Comparison of ENCODE assay signal across 18 cellular contexts in genomic region chr7:25075459-25075858, GRCh38. TPM values are rescaled to one million over a fixed set of nuclear protein-coding genes. Genes with fewer than 3 reads are reported as not detected.
DNase-seq lines count a peak whose midpoint lies in the region; ATAC-seq, FAIRE-seq and TF ChIP-seq lines count a peak whose summit lies in the region.
"Had no signal": no experiment of that assay in that cellular context is flagged by ENCODE, and none has a peak within 500 bp of the region (broad histone marks: within the 10 kb centered on the region; RNA-seq: fewer than 3 reads in every experiment).

No MANE protein-coding gene starts in this region.

- POLR2A ChIA-PET in activated CD4-positive, alpha-beta T cell treated with anti-CD3 and anti-CD28 coated beads, Interleukin-2, amount 10 ng/mL, durations not matched to agents 7 days and 5 days (lab: Charles Lee): no interaction called here

- no peak overlapping the region for H3K27ac Mint-ChIP-seq in activated CD4-positive, alpha-beta T cell treated with anti-CD3 and anti-CD28 coated beads, Interleukin-2, amount 10 ng/mL, durations not matched to agents 7 days and 5 days
- H3K27ac Mint-ChIP-seq in activated naive CD8-positive, alpha-beta T cell treated with anti-CD3 and anti-CD28 coated beads, Interleukin-2, amount 50 U/mL, for 24 hours: no peak overlapping the region
- H3K27ac Mint-ChIP-seq: stimulated activated naive CD8-positive, alpha-beta T cell treated with anti-CD3 and anti-CD28 coated beads, Interleukin-15, Interleukin-2, amounts not matched to agents 100 ng/mL and 50 ng/mL, for 24 hours had no signal

- no peaks in the 10 kb centered on the region for H3K27me3 ChIP-seq in pancreas
- H3K27me3 ChIP-seq: right atrium auricular region, upper lobe of left lung had no signal

- peaks cover 0 to 6% (median 0%) of the 10 kb centered on the region in 3 donors for H3K4me1 ChIP-seq in pancreas
- H3K4me1 ChIP-seq: right atrium auricular region, upper lobe of left lung had no signal

- no peak for TF ChIP-seq CTCF in pancreas (IDR thresholded peaks at IDR 0.05)

- no peak overlapping the region for H3K4me3 ChIP-seq in pancreas
- H3K4me3 ChIP-seq: right atrium auricular region, upper lobe of left lung had no signal

- H3K27me3 Mint-ChIP-seq in activated CD4-positive, alpha-beta T cell treated with anti-CD3 and anti-CD28 coated beads, Interleukin-2, amount 10 ng/mL, durations not matched to agents 7 days and 5 days: peaks cover 10% of the 10 kb centered on the region
- H3K27me3 Mint-ChIP-seq in activated naive CD8-positive, alpha-beta T cell treated with anti-CD3 and anti-CD28 coated beads, Interleukin-2, amount 50 U/mL, for 24 hours: peaks cover 5% of the 10 kb centered on the region

- ATAC-seq in activated naive CD8-positive, alpha-beta T cell treated with anti-CD3 and anti-CD28 coated beads, Interleukin-2, amount 50 U/mL, for 24 hours: peak; percentile 67
- ATAC-seq in pancreas: no peak

- DNase-seq in activated CD4-positive, alpha-beta T cell treated with anti-CD3 and anti-CD28 coated beads, Interleukin-2, amount 50 U/mL, for 48 hours: peak; percentile 37 to 54
- no peak for DNase-seq in activated CD4-positive, alpha-beta T cell treated with anti-CD3 and anti-CD28 coated beads, Interleukin-2, amount 10 ng/mL, durations not matched to agents 7 days and 5 days
- DNase-seq in M059J (ENCODE audit: low read depth) (peak; percentile 10), pancreas (no peak), NCI-H1694 (lab: John Stamatoyannopoulos, UW) (no peak)
- peak; percentile 31 for DNase-seq in activated naive CD8-positive, alpha-beta T cell treated with anti-CD3 and anti-CD28 coated beads, Interleukin-2, amount 50 U/mL, for 24 hours
- peak; percentile 5 to 28 for DNase-seq in stimulated activated CD4-positive, alpha-beta T cell treated with anti-CD3 and anti-CD28 coated beads, Interleukin-4, amount 100 ng/mL, for 48 hours (ENCODE audit: low read depth in 2 of 2)
- no peak for DNase-seq in central memory CD4-positive, alpha-beta T cell
- DNase-seq: ACHN; effector CD4-positive, alpha-beta T cell; hippocampal formation; NCI-H146; NCI-H446; nucleus accumbens; SHP77 treated with DMSO at 0.1 percent for 48 hours; upper lobe of left lung had no signal

- no peaks in the 10 kb centered on the region for H3K36me3 ChIP-seq in pancreas
- H3K36me3 ChIP-seq: right atrium auricular region, upper lobe of left lung had no signal

- WGBS in pancreas, 2 donors: 69 to 84% methylated on average over 8 of the region's 8 CpGs

- H3K4me3 Mint-ChIP-seq in activated CD4-positive, alpha-beta T cell treated with anti-CD3 and anti-CD28 coated beads, Interleukin-2, amount 10 ng/mL, durations not matched to agents 7 days and 5 days: no peak overlapping the region
- no peak overlapping the region for H3K4me3 Mint-ChIP-seq in activated naive CD8-positive, alpha-beta T cell treated with anti-CD3 and anti-CD28 coated beads, Interleukin-2, amount 50 U/mL, for 24 hours
- H3K4me3 Mint-ChIP-seq: stimulated activated naive CD8-positive, alpha-beta T cell treated with anti-CD3 and anti-CD28 coated beads, Interleukin-15, Interleukin-2, amounts not matched to agents 100 ng/mL and 50 ng/mL, for 24 hours had no signal

- intact Hi-C loops in pancreas (cut with DNase I): loop anchor here in 1 of 3 donors (10.0 kb wide), 1 partner anchor 261 kb away; no protein-coding TSS in a partner anchor

- H3K9me3 Mint-ChIP-seq in activated CD4-positive, alpha-beta T cell treated with anti-CD3 and anti-CD28 coated beads, Interleukin-2, amount 10 ng/mL, durations not matched to agents 7 days and 5 days: no peaks in the 10 kb centered on the region
- no peaks in the 10 kb centered on the region for H3K9me3 Mint-ChIP-seq in activated naive CD8-positive, alpha-beta T cell treated with anti-CD3 and anti-CD28 coated beads, Interleukin-2, amount 50 U/mL, for 24 hours

- H3K27ac ChIP-seq in pancreas: no peak overlapping the region
- H3K27ac ChIP-seq: right atrium auricular region, upper lobe of left lung had no signal

- FAIRE-seq in pancreas (lab: Jason Lieb, UNC): no peak

- no peaks in the 10 kb centered on the region for H3K9me3 ChIP-seq in pancreas
- H3K9me3 ChIP-seq: right atrium auricular region, upper lobe of left lung had no signal

- CTCF ChIA-PET in activated CD4-positive, alpha-beta T cell treated with anti-CD3 and anti-CD28 coated beads, Interleukin-2, amount 10 ng/mL, durations not matched to agents 7 days and 5 days (lab: Charles Lee): interaction anchor here (0.8 to 1.7 kb wide), 4 partner anchors 13 to 263 kb away, joined by 3 to 5 read pairs (median 4); no protein-coding TSS in a partner anchor

- H3K4me1 Mint-ChIP-seq in activated CD4-positive, alpha-beta T cell treated with anti-CD3 and anti-CD28 coated beads, Interleukin-2, amount 10 ng/mL, durations not matched to agents 7 days and 5 days: peaks cover 9% of the 10 kb centered on the region
- H3K4me1 Mint-ChIP-seq in activated naive CD8-positive, alpha-beta T cell treated with anti-CD3 and anti-CD28 coated beads, Interleukin-2, amount 50 U/mL, for 24 hours: peaks cover 15% of the 10 kb centered on the region

- no peaks in the 10 kb centered on the region for H3K36me3 Mint-ChIP-seq in activated CD4-positive, alpha-beta T cell treated with anti-CD3 and anti-CD28 coated beads, Interleukin-2, amount 10 ng/mL, durations not matched to agents 7 days and 5 days (ENCODE audit: low read depth)
- no peaks in the 10 kb centered on the region for H3K36me3 Mint-ChIP-seq in activated naive CD8-positive, alpha-beta T cell treated with anti-CD3 and anti-CD28 coated beads, Interleukin-2, amount 50 U/mL, for 24 hours (ENCODE audit: low read depth)

RNA-seq across cellular contexts. Expression of gene CYCS, which starts 49.6 kb away (rescaled TPM):
- 100 to 1,000 TPM in 1 of 2 experiments, 10 to 100 TPM in 1; 96.1 to 108 TPM for total RNA-seq in activated CD4-positive, alpha-beta T cell treated with anti-CD3 and anti-CD28 coated beads, Interleukin-2, amount 10 ng/mL, durations not matched to agents 7 days and 5 days
- total RNA-seq in M059J (2014; rRNA removed; shearing (Covaris generic)): 111 and 215 TPM in 2 replicates
- 10 to 100 TPM; 14.8 to 31.9 (median 27.4) TPM for total RNA-seq in pancreas
- polyA plus RNA-seq in pancreas: 10 to 100 TPM; 13.0 to 28.0 TPM

Comparison
In these comparisons a context has a peak if more than half of its experiments do, and no peak if none do; other contexts are left out.
1. DNase-seq: peak in activated CD4-positive, alpha-beta T cell treated with anti-CD3 and anti-CD28 coated beads, Interleukin-2, amount 50 U/mL, for 48 hours (2 of 2), M059J (single experiment), activated naive CD8-positive, alpha-beta T cell treated with anti-CD3 and anti-CD28 coated beads, Interleukin-2, amount 50 U/mL, for 24 hours (single experiment) and stimulated activated CD4-positive, alpha-beta T cell treated with anti-CD3 and anti-CD28 coated beads, Interleukin-4, amount 100 ng/mL, for 48 hours (2 of 2); none in activated CD4-positive, alpha-beta T cell treated with anti-CD3 and anti-CD28 coated beads, Interleukin-2, amount 10 ng/mL, durations not matched to agents 7 days and 5 days (single experiment), pancreas (0 of 6), central memory CD4-positive, alpha-beta T cell (single experiment) and NCI-H1694 (single experiment).